ENCODE assay signal across 23 cellular contexts in the genomic region with DNA sequence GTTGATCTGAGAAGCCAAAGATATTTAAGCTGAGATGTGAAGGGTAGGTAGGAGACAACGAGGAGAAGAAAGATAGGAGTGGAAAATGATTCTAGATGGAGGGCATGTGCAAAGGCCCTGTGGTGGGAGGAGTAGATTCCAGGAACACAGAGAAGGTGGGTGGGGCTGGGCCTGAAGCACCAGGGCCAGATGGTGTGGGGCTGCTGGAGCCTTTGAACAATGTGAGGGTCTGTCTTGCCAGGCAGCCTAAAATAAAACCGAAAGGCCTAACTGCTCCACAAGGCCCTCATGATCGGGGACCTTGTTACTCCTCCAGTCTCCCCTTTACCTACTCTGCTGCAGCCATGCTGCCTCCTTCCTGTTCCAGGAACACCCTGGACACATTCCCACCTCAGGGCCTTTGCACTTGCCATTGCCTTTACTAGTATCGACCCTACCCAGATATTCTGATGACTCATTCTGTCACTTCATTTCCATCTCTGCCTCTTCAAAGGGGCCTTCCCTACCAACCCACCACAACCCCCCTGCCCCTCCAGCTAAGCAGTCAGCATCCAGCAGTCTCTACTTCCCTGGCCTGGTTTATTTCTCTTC. TPM values are rescaled to one million over a fixed set of nuclear protein-coding genes. Genes with fewer than 3 reads are reported as not detected.
A peak's percentile ranks its signal among the peaks of the same experiment; 100 is the strongest.
DNase-seq lines count a peak whose midpoint lies in the region; ATAC-seq and TF ChIP-seq lines count a peak whose summit lies in the region.
"Had no signal": no experiment of that assay in that cellular context is flagged by ENCODE, and none has a peak within 500 bp of the region (broad histone marks: within the 10 kb centered on the region; RNA-seq: fewer than 3 reads in every experiment).

No MANE protein-coding gene starts in this region.

- no peaks in the 10 kb centered on the region for H3K9me3 Mint-ChIP-seq in activated naive CD4-positive, alpha-beta T cell treated with anti-CD3 and anti-CD28 coated beads for 36 hours
- H3K9me3 Mint-ChIP-seq in HFFc6 = no peaks in the 10 kb centered on the region
- no peaks in the 10 kb centered on the region for H3K9me3 Mint-ChIP-seq in activated T-helper 17 cell treated with anti-CD3 and anti-CD28 coated beads, Interleukin-2, amount 50 U/mL, for 72 hours
- peaks cover 0 to 10% (median 2%) of the 10 kb centered on the region in 11 donors for H3K9me3 Mint-ChIP-seq in naive thymus-derived CD4-positive, alpha-beta T cell
- H3K9me3 Mint-ChIP-seq: neural progenitor cell had no signal

- CTCF ChIA-PET in activated naive CD4-positive, alpha-beta T cell treated with anti-CD3 and anti-CD28 coated beads for 36 hours (lab: Charles Lee) = interaction anchor here (1.0 to 3.2 kb wide), 2 partner anchors 25 to 35 kb away, joined by 8 to 11 read pairs; no protein-coding TSS in a partner anchor
- CTCF ChIA-PET in naive thymus-derived CD4-positive, alpha-beta T cell (lab: Charles Lee) = interaction anchor here (0.6 kb wide), 1 partner anchor 11 kb away, joined by 3 read pairs; no protein-coding TSS in a partner anchor

- H3K27me3 Mint-ChIP-seq in activated naive CD4-positive, alpha-beta T cell treated with anti-CD3 and anti-CD28 coated beads for 36 hours (ENCODE audit: low read depth) = no peaks in the 10 kb centered on the region
- H3K27me3 Mint-ChIP-seq in HFFc6 (ENCODE audit: insufficient read depth) = no peaks in the 10 kb centered on the region
- H3K27me3 Mint-ChIP-seq in activated T-helper 17 cell treated with anti-CD3 and anti-CD28 coated beads, Interleukin-2, amount 50 U/mL, for 72 hours = no peaks in the 10 kb centered on the region
- no peaks in the 10 kb centered on the region for H3K27me3 Mint-ChIP-seq in naive thymus-derived CD4-positive, alpha-beta T cell

- H3K4me1 ChIP-seq in naive thymus-derived CD4-positive, alpha-beta T cell (ENCODE audit: control insufficient read depth in 2 of 2, insufficient read depth in 2 of 2, low read length in 2 of 2) = peaks cover 14 to 28% of the 10 kb centered on the region in 2 donors
- H3K4me1 ChIP-seq in lower lobe of right lung (no peaks in the 10 kb centered on the region), Peyer's patch (no peaks in the 10 kb centered on the region)

- TF ChIP-seq CTCF in HFFc6 (IDR thresholded peaks at IDR 0.05) (no peak), lower lobe of right lung (IDR thresholded peaks at IDR 0.05) (no peak), Peyer's patch (IDR thresholded peaks at IDR 0.05) (no peak)

- no peaks in the 10 kb centered on the region for H3K9me3 ChIP-seq in naive thymus-derived CD4-positive, alpha-beta T cell (ENCODE audit: control insufficient read depth in 2 of 3, low read length in 3 of 3)
- H3K9me3 ChIP-seq in lower lobe of right lung (no peaks in the 10 kb centered on the region), Peyer's patch (no peaks in the 10 kb centered on the region)
- H3K9me3 ChIP-seq: BLaER1, mucosa of descending colon, stomach, tibial artery had no signal

- no peak overlapping the region for H3K27ac Mint-ChIP-seq in activated naive CD4-positive, alpha-beta T cell treated with anti-CD3 and anti-CD28 coated beads for 36 hours
- H3K27ac Mint-ChIP-seq in HFFc6 = peak overlapping the region; percentile 1; the same call in 1 of the 2 replicates
- H3K27ac Mint-ChIP-seq in activated T-helper 17 cell treated with anti-CD3 and anti-CD28 coated beads, Interleukin-2, amount 50 U/mL, for 72 hours = peak overlapping the region; percentile 26
- H3K27ac Mint-ChIP-seq in naive thymus-derived CD4-positive, alpha-beta T cell = peak overlapping the region; percentile 39 to 90 (median 79)
- H3K27ac Mint-ChIP-seq: neural progenitor cell had no signal

- DNase-seq in activated naive CD4-positive, alpha-beta T cell treated with anti-CD3 and anti-CD28 coated beads for 36 hours = peak; percentile 36
- no peak for DNase-seq in activated naive CD4-positive, alpha-beta T cell treated with anti-CD3 and anti-CD28 coated beads, Interleukin-2, amount 50 U/mL, for 16 hours
- no peak for DNase-seq in HFFc6
- DNase-seq in naive thymus-derived CD4-positive, alpha-beta T cell = no peak
- no peak for DNase-seq in lower lobe of right lung
- DNase-seq in Peyer's patch = no peak
- DNase-seq: HCEC 1CT; mucosa of descending colon; NCI-H1105 treated with DMSO at 0.1 percent for 48 hours; NCI-H2029; NCI-H2227 treated with DMSO at 0.1 percent for 48 hours; NCI-H774; stimulated activated CD4-positive, alpha-beta T cell treated with anti-CD3 and anti-CD28 coated beads, Interleukin-15, amount 100 ng/mL, for 24 hours; stomach; tibial artery had no signal

- intact Hi-C loops in activated naive CD4-positive, alpha-beta T cell treated with anti-CD3 and anti-CD28 coated beads for 36 hours (cut with micrococcal nuclease) = no loop called here
- intact Hi-C loops in naive thymus-derived CD4-positive, alpha-beta T cell (cut with micrococcal nuclease) = no loop called here
- intact Hi-C loops in lower lobe of right lung (cut with DNase I) = no loop called here

- peaks cover 59% of the 10 kb centered on the region for H3K4me1 Mint-ChIP-seq in activated naive CD4-positive, alpha-beta T cell treated with anti-CD3 and anti-CD28 coated beads for 36 hours (ENCODE audit: low read depth)
- H3K4me1 Mint-ChIP-seq in HFFc6 (ENCODE audit: low read depth) = peaks cover 21% of the 10 kb centered on the region
- peaks cover 31% of the 10 kb centered on the region for H3K4me1 Mint-ChIP-seq in activated T-helper 17 cell treated with anti-CD3 and anti-CD28 coated beads, Interleukin-2, amount 50 U/mL, for 72 hours
- H3K4me1 Mint-ChIP-seq in naive thymus-derived CD4-positive, alpha-beta T cell = peaks cover 41 to 79% (median 76%) of the 10 kb centered on the region in 7 donors
- H3K4me1 Mint-ChIP-seq: neural progenitor cell had no signal

- H3K36me3 ChIP-seq in naive thymus-derived CD4-positive, alpha-beta T cell (ENCODE audit: control insufficient read depth in 2 of 3, insufficient read depth in 3 of 3, low read length in 3 of 3) = no peaks in the 10 kb centered on the region
- H3K36me3 ChIP-seq in lower lobe of right lung (no peaks in the 10 kb centered on the region), Peyer's patch (no peaks in the 10 kb centered on the region)
- H3K36me3 ChIP-seq: neural progenitor cell, stomach, tibial artery had no signal

- H3K27ac ChIP-seq in naive thymus-derived CD4-positive, alpha-beta T cell (ENCODE audit: low read depth, low read length) = no peak overlapping the region
- H3K27ac ChIP-seq in lower lobe of right lung = no peak overlapping the region
- no peak overlapping the region for H3K27ac ChIP-seq in Peyer's patch
- H3K27ac ChIP-seq: HL-60, neural progenitor cell, stomach, tibial artery had no signal

- peak; percentile 34 for ATAC-seq in activated T-helper 17 cell treated with anti-CD3 and anti-CD28 coated beads, Interleukin-2, amount 50 U/mL, for 72 hours (replicated peaks)
- ATAC-seq in naive thymus-derived CD4-positive, alpha-beta T cell = no peak
- no peak for ATAC-seq in GM18909 (IDR thresholded peaks at IDR 0.05; ENCODE audit: poor library complexity, unreplicated experiment)
- ATAC-seq in lower lobe of right lung = no peak
- ATAC-seq: GM12878, HepG2, mucosa of descending colon, SK-N-SH treated with all-trans-retinoic acid at 6 μM for 48 hours had no signal

- POLR2A ChIA-PET in naive thymus-derived CD4-positive, alpha-beta T cell (lab: Charles Lee) = interaction anchor here (0.7 to 1.0 kb wide), 3 partner anchors 9 to 15 kb away, joined by 3 to 4 read pairs (median 4); no protein-coding TSS in a partner anchor

- no peaks in the 10 kb centered on the region for H3K27me3 ChIP-seq in naive thymus-derived CD4-positive, alpha-beta T cell (ENCODE audit: control insufficient read depth in 2 of 2, insufficient read depth in 2 of 2, low read length in 2 of 2)
- H3K27me3 ChIP-seq in lower lobe of right lung (ENCODE audit: low read depth) (no peaks in the 10 kb centered on the region), Peyer's patch (no peaks in the 10 kb centered on the region)
- H3K27me3 ChIP-seq: BLaER1, neural progenitor cell, stomach, tibial artery had no signal

- TF ChIP-seq POLR2A in Peyer's patch (IDR thresholded peaks at IDR 0.05) = no peak

- no peak overlapping the region for H3K4me3 ChIP-seq in naive thymus-derived CD4-positive, alpha-beta T cell (ENCODE audit: low read length)
- H3K4me3 ChIP-seq in lower lobe of right lung (no peak overlapping the region), Peyer's patch (no peak overlapping the region)
- H3K4me3 ChIP-seq: BLaER1, GM12878, mucosa of descending colon, neural progenitor cell, stomach, tibial artery had no signal

- no peak overlapping the region for H3K4me3 Mint-ChIP-seq in activated naive CD4-positive, alpha-beta T cell treated with anti-CD3 and anti-CD28 coated beads for 36 hours
- H3K4me3 Mint-ChIP-seq in HFFc6 = no peak overlapping the region
- no peak overlapping the region for H3K4me3 Mint-ChIP-seq in activated T-helper 17 cell treated with anti-CD3 and anti-CD28 coated beads, Interleukin-2, amount 50 U/mL, for 72 hours
- peak overlapping the region in 1 of 10 donors; percentile 14 for H3K4me3 Mint-ChIP-seq in naive thymus-derived CD4-positive, alpha-beta T cell
- H3K4me3 Mint-ChIP-seq: neural progenitor cell had no signal

- H3K36me3 Mint-ChIP-seq in activated naive CD4-positive, alpha-beta T cell treated with anti-CD3 and anti-CD28 coated beads for 36 hours (ENCODE audit: low read depth) = no peaks in the 10 kb centered on the region
- H3K36me3 Mint-ChIP-seq in HFFc6 (ENCODE audit: low read depth) = no peaks in the 10 kb centered on the region
- H3K36me3 Mint-ChIP-seq in activated T-helper 17 cell treated with anti-CD3 and anti-CD28 coated beads, Interleukin-2, amount 50 U/mL, for 72 hours (ENCODE audit: low read depth) = no peaks in the 10 kb centered on the region
- peaks cover 0 to 41% (median 18%) of the 10 kb centered on the region in 5 donors for H3K36me3 Mint-ChIP-seq in naive thymus-derived CD4-positive, alpha-beta T cell
- H3K36me3 Mint-ChIP-seq: neural progenitor cell had no signal

RNA-seq across cellular contexts. Expression of a gene that starts 20.0 kb away (rescaled TPM):
- 10 to 100 TPM; 15.4 to 16.2 TPM for total RNA-seq in activated naive CD4-positive, alpha-beta T cell treated with anti-CD3 and anti-CD28 coated beads for 36 hours
- 1 to 10 TPM; 3.6 to 6.4 (median 5.3) TPM for total RNA-seq in HFFc6 (2021; fragmentation: NEBNext Ultra II Directional; extraction: Animal tissue kit (Norgen Biotek cat#: 25700))
- 10 to 100 TPM; 17.4 to 20.8 TPM for total RNA-seq in activated T-helper 17 cell treated with anti-CD3 and anti-CD28 coated beads, Interleukin-2, amount 50 U/mL, for 72 hours
- 10 to 100 TPM; 10.9 to 47.4 (median 23.7) TPM for total RNA-seq in naive thymus-derived CD4-positive, alpha-beta T cell
- polyA plus RNA-seq in naive thymus-derived CD4-positive, alpha-beta T cell = 10 to 100 TPM in 1 of 2 donors, 1 to 10 TPM in 1; 6.6 to 11.9 TPM
- 21.4 TPM for total RNA-seq in lower lobe of right lung
- 10 to 100 TPM in 2 of 4 donors, 1 to 10 TPM in 2; 5.1 to 15.7 (median 12.7) TPM for total RNA-seq in Peyer's patch
